Comparison of ENCODE assay signal across 9 cellular contexts in genomic region chr11:102420547-102420946, GRCh38. TPM values are rescaled to one million over a fixed set of nuclear protein-coding genes. Genes with fewer than 3 reads are reported as not detected.
A peak's percentile ranks its signal among the peaks of the same experiment; 100 is the strongest.
DNase-seq lines count a peak whose midpoint lies in the region; ATAC-seq and TF ChIP-seq lines count a peak whose summit lies in the region.
"Had no signal": no experiment of that assay in that cellular context is flagged by ENCODE, and none has a peak within 500 bp of the region (broad histone marks: within the 10 kb centered on the region; RNA-seq: fewer than 3 reads in every experiment).

No MANE protein-coding gene starts in this region.

- H3K9me3 ChIP-seq in uterus (no peaks in the 10 kb centered on the region), left lung (peaks cover 0 to 4% of the 10 kb centered on the region in 2 donors)

- peaks cover 0 to 2% of the 10 kb centered on the region in 2 donors for H3K36me3 ChIP-seq in uterus
- H3K36me3 ChIP-seq in left lung: no peaks in the 10 kb centered on the region
- H3K36me3 ChIP-seq: cardiac muscle cell had no signal

- no peak for TF ChIP-seq POLR2A in uterus (IDR thresholded peaks at IDR 0.05)

- peak overlapping the region; percentile 67 for H3K27ac Mint-ChIP-seq in activated naive CD8-positive, alpha-beta T cell treated with anti-CD3 and anti-CD28 coated beads, Interleukin-2, amount 50 U/mL, for 24 hours
- H3K27ac Mint-ChIP-seq in Calu3 (ENCODE audit: unreplicated experiment): no peak overlapping the region

- H3K27ac ChIP-seq in uterus: no peak overlapping the region
- H3K27ac ChIP-seq in left lung: no peak overlapping the region
- H3K27ac ChIP-seq: cardiac muscle cell had no signal

- H3K4me1 ChIP-seq in uterus (no peaks in the 10 kb centered on the region), left lung (no peaks in the 10 kb centered on the region)

- no TSS peak for BruUV-seq in Calu3 (replicated peaks; lab: Mats Ljungman, UMichigan)

- H3K27me3 Mint-ChIP-seq in activated naive CD8-positive, alpha-beta T cell treated with anti-CD3 and anti-CD28 coated beads, Interleukin-2, amount 50 U/mL, for 24 hours: no peaks in the 10 kb centered on the region
- no peaks in the 10 kb centered on the region for H3K27me3 Mint-ChIP-seq in Calu3 (ENCODE audit: unreplicated experiment)

- TF ChIP-seq CTCF in uterus (IDR thresholded peaks at IDR 0.05) (no peak), Calu3 (IDR thresholded peaks at IDR 0.05; ENCODE audit: unreplicated experiment) (no peak), left lung (IDR thresholded peaks at IDR 0.05) (no peak)

- intact Hi-C loops in uterus (cut with DNase I; ENCODE audit: low total_unique reads) (no loop called here), Calu3 (cut with micrococcal nuclease; ENCODE audit: unreplicated experiment) (no loop called here), left lung (cut with DNase I) (no loop called here)

- H3K4me3 ChIP-seq in uterus (no peak overlapping the region), left lung (no peak overlapping the region)
- H3K4me3 ChIP-seq: cardiac muscle cell had no signal

- ATAC-seq in GM19328 (IDR thresholded peaks at IDR 0.05; ENCODE audit: unreplicated experiment): peak; percentile 56
- ATAC-seq in HG03066 (IDR thresholded peaks at IDR 0.05; ENCODE audit: low read depth, unreplicated experiment): peak; percentile 72
- peak; percentile 92 for ATAC-seq in activated naive CD8-positive, alpha-beta T cell treated with anti-CD3 and anti-CD28 coated beads, Interleukin-2, amount 50 U/mL, for 24 hours
- no peak for ATAC-seq in GM21528 (IDR thresholded peaks at IDR 0.05; ENCODE audit: low FRiP score, unreplicated experiment)
- no peak for ATAC-seq in left lung

- peaks cover 56% of the 10 kb centered on the region for H3K36me3 Mint-ChIP-seq in activated naive CD8-positive, alpha-beta T cell treated with anti-CD3 and anti-CD28 coated beads, Interleukin-2, amount 50 U/mL, for 24 hours (ENCODE audit: low read depth)
- no peaks in the 10 kb centered on the region for H3K36me3 Mint-ChIP-seq in Calu3 (ENCODE audit: insufficient read depth, unreplicated experiment)

- H3K4me1 Mint-ChIP-seq in activated naive CD8-positive, alpha-beta T cell treated with anti-CD3 and anti-CD28 coated beads, Interleukin-2, amount 50 U/mL, for 24 hours: peaks cover 95% of the 10 kb centered on the region
- H3K4me1 Mint-ChIP-seq in Calu3 (ENCODE audit: low read depth, unreplicated experiment): peaks cover 7% of the 10 kb centered on the region

- CTCF ChIA-PET in Calu3 (lab: Charles Lee): no interaction called here

- DNase-seq in Caki2 (ENCODE audit: low read depth) (peak; percentile 12), uterus (no peak), Calu3 (no peak), left lung (no peak)
- peak; percentile 43 for DNase-seq in activated naive CD8-positive, alpha-beta T cell treated with anti-CD3 and anti-CD28 coated beads, Interleukin-2, amount 50 U/mL, for 24 hours

- in situ Hi-C loops in Caki2 (cut with HindIII; ENCODE audit: low pct_unique_long_range_greater_than_20kb, low sequenced_read_pairs): no loop called here

- H3K9me3 Mint-ChIP-seq in activated naive CD8-positive, alpha-beta T cell treated with anti-CD3 and anti-CD28 coated beads, Interleukin-2, amount 50 U/mL, for 24 hours: peaks cover 15% of the 10 kb centered on the region
- peaks cover 5% of the 10 kb centered on the region for H3K9me3 Mint-ChIP-seq in Calu3 (ENCODE audit: low read depth, unreplicated experiment)

- H3K27me3 ChIP-seq in uterus: no peaks in the 10 kb centered on the region
- H3K27me3 ChIP-seq in left lung: no peaks in the 10 kb centered on the region
- H3K27me3 ChIP-seq: cardiac muscle cell had no signal

- H3K4me3 Mint-ChIP-seq in activated naive CD8-positive, alpha-beta T cell treated with anti-CD3 and anti-CD28 coated beads, Interleukin-2, amount 50 U/mL, for 24 hours: no peak overlapping the region
- H3K4me3 Mint-ChIP-seq in Calu3 (ENCODE audit: low read depth, unreplicated experiment): no peak overlapping the region

RNA-seq across cellular contexts. Expression of gene TMEM123, which starts 32.0 kb away (rescaled TPM):
- 69.3 and 89.7 TPM in 2 replicates for total RNA-seq in Caki2 (2014; rRNA removed; shearing (Covaris generic); ENCODE audit: low replicate concordance)
- total RNA-seq in uterus (100 to 1,000 TPM; 187 to 522 (median 260) TPM), Calu3 (2022) (204 and 236 TPM in 2 replicates), left lung (100 to 1,000 TPM; 127 to 155 TPM)

Comparison
In these comparisons a context has a peak if more than half of its experiments do, and no peak if none do; other contexts are left out.
1. DNase-seq: peak in Caki2 (single experiment) and activated naive CD8-positive, alpha-beta T cell treated with anti-CD3 and anti-CD28 coated beads, Interleukin-2, amount 50 U/mL, for 24 hours (single experiment); none in uterus (0 of 2), Calu3 (single experiment) and left lung (0 of 2).
2. ATAC-seq: peak in GM19328 (single experiment), HG03066 (single experiment) and activated naive CD8-positive, alpha-beta T cell treated with anti-CD3 and anti-CD28 coated beads, Interleukin-2, amount 50 U/mL, for 24 hours (single experiment); none in GM21528 (single experiment) and left lung (single experiment).